ENCODE assay signal across 23 cellular contexts in genomic region chr4:15341022-15341732, GRCh38.
A peak's percentile ranks its signal among the peaks of the same experiment; 100 is the strongest.
DNase-seq lines count a peak whose midpoint lies in the region; ATAC-seq, FAIRE-seq and TF ChIP-seq lines count a peak whose summit lies in the region.
"Had no signal": no experiment of that assay in that cellular context is flagged by ENCODE, and none has a peak within 500 bp of the region (broad histone marks: within the 10 kb centered on the region; RNA-seq: fewer than 3 reads in every experiment).

No MANE protein-coding gene starts in this region.

- TF ChIP-seq CTCF in lower lobe of right lung (IDR thresholded peaks at IDR 0.05) (no peak), spleen (IDR thresholded peaks at IDR 0.05 in 8 of 11, conservative IDR thresholded peaks at IDR 0.05 in 3 of 11) (no peak), HepG2 (CRISPR knock-in tag; IDR thresholded peaks at IDR 0.05) (no peak), HFFc6 (IDR thresholded peaks at IDR 0.05) (no peak), progenitor cell of endocrine pancreas (IDR thresholded peaks at IDR 0.05; ENCODE audit: unreplicated experiment) (no peak)

- H3K4me1 ChIP-seq in right cardiac atrium (ENCODE audit: control insufficient read depth, insufficient read depth, low read length) (no peaks in the 10 kb centered on the region), lower lobe of right lung (no peaks in the 10 kb centered on the region), spleen (peaks cover 0 to 21% (median 12%) of the 10 kb centered on the region in 6 donors), HepG2 (ENCODE audit: insufficient read depth, low read length) (peaks cover 9% of the 10 kb centered on the region; the same call in 1 of the 2 replicates)
- H3K4me1 ChIP-seq: left lung, testis had no signal

- H3K79me2 ChIP-seq in HepG2 (ENCODE audit: insufficient read depth, low read length), result no peaks in the 10 kb centered on the region

- H3K9me3 Mint-ChIP-seq in HFFc6, result no peaks in the 10 kb centered on the region
- no peaks in the 10 kb centered on the region for H3K9me3 Mint-ChIP-seq in progenitor cell of endocrine pancreas (ENCODE audit: low read depth)

- H3K4me2 ChIP-seq in HepG2 (ENCODE audit: low read depth, low read length), result no peak overlapping the region

- intact Hi-C loops in Right ventricle myocardium superior (cut with DNase I), result no loop called here
- intact Hi-C loops in right cardiac atrium (cut with DNase I), result no loop called here
- intact Hi-C loops in lower lobe of right lung (cut with DNase I), result no loop called here
- intact Hi-C loops in spleen (cut with DNase I; ENCODE audit: low total_unique reads), result no loop called here
- intact Hi-C loops in HepG2 (cut with micrococcal nuclease; ENCODE audit: unreplicated experiment), result no loop called here

- H3K27me3 Mint-ChIP-seq in HFFc6 (ENCODE audit: insufficient read depth) (peaks cover 17% of the 10 kb centered on the region), progenitor cell of endocrine pancreas (no peaks in the 10 kb centered on the region)

- ATAC-seq in Right ventricle myocardium superior (ENCODE audit: poor library complexity) (peak; percentile 54), right cardiac atrium (no peak), lower lobe of right lung (no peak), HepG2 (no peak)
- ATAC-seq: esophagus mucosa, left lung had no signal

- TF ChIP-seq POLR2A in spleen (IDR thresholded peaks at IDR 0.05) (no peak), HepG2 (IDR thresholded peaks at IDR 0.05; ENCODE audit: insufficient read depth in 1 of 2, low read depth in 2 of 2, low read length in 2 of 2) (no peak)

- H3K27me3 ChIP-seq in right cardiac atrium (ENCODE audit: control insufficient read depth, insufficient read depth) (no peaks in the 10 kb centered on the region), lower lobe of right lung (ENCODE audit: low read depth) (no peaks in the 10 kb centered on the region), spleen (replicated peaks in 1 of 7) (no peaks in the 10 kb centered on the region), HepG2 (ENCODE audit: control insufficient read depth in 1 of 2, insufficient read depth in 2 of 2, low read length in 2 of 2) (peaks cover 0 to 3% of the 10 kb centered on the region in 2 experiments; a peak in 3 of 5 replicates)
- H3K27me3 ChIP-seq: left lung, testis had no signal

- H3K4me3 Mint-ChIP-seq in HFFc6, result no peak overlapping the region
- H3K4me3 Mint-ChIP-seq in progenitor cell of endocrine pancreas (ENCODE audit: low read depth), result no peak overlapping the region
- H3K4me3 Mint-ChIP-seq: activated naive CD4-positive, alpha-beta T cell treated with anti-CD3 and anti-CD28 coated beads for 36 hours; B cell; H9 had no signal

- no peak for TF ChIP-seq EP300 in HepG2 (IDR thresholded peaks at IDR 0.05; ENCODE audit: low read depth in 2 of 2, low read length in 2 of 2)
- no peak for TF ChIP-seq EP300 in HepG2 (CRISPR knock-in tag; IDR thresholded peaks at IDR 0.05; ENCODE audit: borderline replicate concordance)

- H3K4me1 Mint-ChIP-seq in HFFc6 (ENCODE audit: low read depth), result peaks cover 25% of the 10 kb centered on the region
- no peaks in the 10 kb centered on the region for H3K4me1 Mint-ChIP-seq in progenitor cell of endocrine pancreas (ENCODE audit: low read depth)

- TF ChIP-seq RAD21 in HepG2 (CRISPR knock-in tag; IDR thresholded peaks at IDR 0.05), result no peak

- POLR2A ChIA-PET in HepG2 (lab: Yijun Ruan, JAX), result no interaction called here

- 72% methylated on average over 12 of the region's 12 CpGs for WGBS in right cardiac atrium
- 70 to 80% (median 76%) methylated on average over 12 of the region's 12 CpGs for WGBS in spleen, 5 donors
- 38% methylated on average over 12 of the region's 12 CpGs for WGBS in HepG2 (ENCODE audit: low lambda C conversion rate)

- H3K36me3 ChIP-seq in lower lobe of right lung (no peaks in the 10 kb centered on the region), spleen (no peaks in the 10 kb centered on the region), HepG2 (replicated peaks in 1 of 2; ENCODE audit: control insufficient read depth in 1 of 2, insufficient read depth in 2 of 2, low read length in 2 of 2) (no peaks in the 10 kb centered on the region)
- H3K36me3 ChIP-seq: left lung, neutrophil had no signal

- H3K27ac Mint-ChIP-seq in HFFc6, result no peak overlapping the region
- H3K27ac Mint-ChIP-seq in progenitor cell of endocrine pancreas, result no peak overlapping the region
- H3K27ac Mint-ChIP-seq: activated naive CD4-positive, alpha-beta T cell treated with anti-CD3 and anti-CD28 coated beads for 36 hours; B cell; H9 had no signal

- H3K9ac ChIP-seq in HepG2 (ENCODE audit: insufficient read depth, low read depth, low read length), result no peak overlapping the region

- CTCF ChIA-PET in HepG2 (lab: Yijun Ruan, JAX; ENCODE audit: low intra/inter-chr PET ratio, low total read pairs), result no interaction called here

- DNase-seq in Right ventricle myocardium superior (no peak), right cardiac atrium (no peak), lower lobe of right lung (no peak), spleen (no peak), HepG2 (ENCODE audit: low spot score) (no peak), HFFc6 (no peak), progenitor cell of endocrine pancreas (ENCODE audit: low spot score, unreplicated experiment) (no peak), NCI-H524 treated with DMSO at 0.1 percent for 48 hours (lab: John Stamatoyannopoulos, UW) (no peak)
- DNase-seq: 8988T; activated naive CD4-positive, alpha-beta T cell treated with anti-CD3 and anti-CD28 coated beads for 36 hours; activated T-cell treated with anti-CD3 and anti-CD28 coated beads, Interleukin-2, amount 50 U/mL, for 48 hours; effector CD4-positive, alpha-beta T cell; H9; NCI-H1105; NCI-H2081; RPMI8226; T-helper 9 cell; testis had no signal

- no peak overlapping the region for H2AFZ ChIP-seq in HepG2 (ENCODE audit: low read length)

- H3K27ac ChIP-seq in right cardiac atrium (ENCODE audit: low read length) (no peak overlapping the region), lower lobe of right lung (peak overlapping the region; percentile 38), spleen (peak overlapping the region in 7 of 8 donors; percentile 24 to 67 (median 55)), HepG2 (ENCODE audit: extremely low read length, insufficient read depth, low read length) (no peak overlapping the region)
- H3K27ac ChIP-seq: left lung, neutrophil, testis had no signal

- H4K20me1 ChIP-seq in HepG2 (ENCODE audit: insufficient read depth, low read length), result no peaks in the 10 kb centered on the region

- H3K4me3 ChIP-seq in right cardiac atrium (ENCODE audit: low read length), result no peak overlapping the region
- H3K4me3 ChIP-seq in lower lobe of right lung, result peak overlapping the region; percentile 33
- peak overlapping the region in 3 of 8 donors; percentile 3 to 32 (median 29) for H3K4me3 ChIP-seq in spleen
- no peak overlapping the region for H3K4me3 ChIP-seq in HepG2 (replicated peaks in 1 of 3; ENCODE audit: insufficient read depth in 1 of 3, low read depth in 2 of 3, low read length in 3 of 3)
- H3K4me3 ChIP-seq: left lung, testis had no signal

- FAIRE-seq in HepG2 (lab: Jason Lieb, UNC), result no peak
- FAIRE-seq: astrocyte had no signal

- BruUV-seq in HepG2 (replicated peaks; lab: Mats Ljungman, UMichigan), result no TSS peak

- H3K36me3 Mint-ChIP-seq in HFFc6 (ENCODE audit: low read depth) (no peaks in the 10 kb centered on the region), progenitor cell of endocrine pancreas (ENCODE audit: insufficient read depth) (no peaks in the 10 kb centered on the region)

- no peaks in the 10 kb centered on the region for H3K9me3 ChIP-seq in right cardiac atrium (ENCODE audit: control insufficient read depth, low read length)
- H3K9me3 ChIP-seq in lower lobe of right lung, result no peaks in the 10 kb centered on the region
- H3K9me3 ChIP-seq in spleen, result no peaks in the 10 kb centered on the region
- H3K9me3 ChIP-seq in HepG2 (ENCODE audit: low read length), result no peaks in the 10 kb centered on the region
- H3K9me3 ChIP-seq: left lung, neutrophil, testis had no signal

- in situ Hi-C loops in HepG2 (cut with HindIII; ENCODE audit: extremely low pct_ligation_motif_present, low pct_unique_long_range_greater_than_20kb), result no loop called here

TF ChIP-seq in HepG2, 621 proteins besides CTCF, POLR2A, EP300 and RAD21 (continues in another document):
- TF ChIP-seq ATF5 (CRISPR knock-in tag; IDR thresholded peaks at IDR 0.05; ENCODE audit: low read depth) (no peak), HMG20A (CRISPR knock-in tag; IDR thresholded peaks at IDR 0.05; ENCODE audit: borderline replicate concordance) (no peak)

Comparison
In these comparisons a context has a peak if more than half of its experiments do, and no peak if none do; other contexts are left out.
1. H3K27ac ChIP-seq: peak in lower lobe of right lung (single experiment) and spleen (7 of 8); none in right cardiac atrium (single experiment) and HepG2 (single experiment).